Comparison of ENCODE assay signal across 8 cellular contexts in the genomic region with DNA sequence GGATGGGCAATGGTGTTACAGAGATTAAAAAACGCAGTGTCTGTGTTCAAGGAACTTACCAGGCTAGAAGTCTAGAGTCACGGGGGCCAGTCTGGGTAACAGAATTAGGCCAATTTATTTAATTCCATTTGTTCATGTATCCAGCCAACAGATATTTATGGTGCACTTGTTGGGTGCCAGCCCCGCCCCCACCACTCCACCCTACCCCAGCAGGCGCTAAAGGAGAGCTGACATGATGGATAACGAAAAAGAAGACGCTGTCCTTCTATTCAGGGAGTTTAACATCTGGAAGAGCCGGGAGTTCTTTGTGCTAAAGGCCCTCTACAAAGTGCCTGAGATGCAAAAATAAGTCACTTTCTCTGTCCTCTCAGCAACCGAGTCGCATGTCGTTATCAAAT. TPM values are rescaled to one million over a fixed set of nuclear protein-coding genes. Genes with fewer than 3 reads are reported as not detected.
DNase-seq lines count a peak whose midpoint lies in the region; TF ChIP-seq lines count a peak whose summit lies in the region.

No MANE protein-coding gene starts in this region.

- CTCF ChIA-PET in Caco-2 (lab: Charles Lee): interaction anchor here (1.1 kb wide), 1 partner anchor 66 kb away, joined by 3 read pairs; no protein-coding TSS in a partner anchor
- CTCF ChIA-PET in SK-N-SH (lab: Yijun Ruan, JAX): interaction anchor here (0.7 to 2.0 kb wide), 8 partner anchors 11 to 68 kb away, joined by 3 to 10 read pairs (median 4); no protein-coding TSS in a partner anchor

- peaks cover 8% of the 10 kb centered on the region for H3F3A ChIP-seq in SK-N-SH (replicated peaks; ENCODE audit: insufficient read depth)

- H3K27me3 Mint-ChIP-seq in Caco-2 (ENCODE audit: insufficient read depth, unreplicated experiment): peaks cover 33% of the 10 kb centered on the region

- H4K20me1 ChIP-seq in SK-N-SH (ENCODE audit: insufficient read depth): no peaks in the 10 kb centered on the region; the same call in 1 of the 2 replicates

- POLR2A ChIA-PET in Caco-2 (lab: Charles Lee) (no interaction called here), SK-N-SH (lab: Yijun Ruan, JAX) (no interaction called here)

- TF ChIP-seq CTCF in Caco-2 (IDR thresholded peaks at IDR 0.05; ENCODE audit: insufficient read depth in 1 of 2, low read depth in 1 of 2, low read length in 1 of 2, severe bottlenecking in 1 of 2, unreplicated experiment in 1 of 2): no peak
- TF ChIP-seq CTCF in SK-N-SH (IDR thresholded peaks at IDR 0.05): no peak
- no peak for TF ChIP-seq CTCF in parathyroid adenoma (IDR thresholded peaks at IDR 0.05)

- BruUV-seq in Caco-2 (replicated peaks; lab: Mats Ljungman, UMichigan): no TSS peak

- H3K4me1 ChIP-seq in Caco-2: peaks cover 12% of the 10 kb centered on the region
- H3K4me1 ChIP-seq in SK-N-SH (ENCODE audit: control insufficient read depth in 1 of 2, insufficient read depth in 2 of 2, low read depth in 1 of 2, low read length in 1 of 2): peaks cover 0 to 15% of the 10 kb centered on the region in 2 experiments; a peak in 2 of 4 replicates
- peaks cover 0 to 5% of the 10 kb centered on the region in 2 donors for H3K4me1 ChIP-seq in esophagus (ENCODE audit: control insufficient read depth in 2 of 2, insufficient read depth in 2 of 2, low read length in 1 of 2)
- H3K4me1 ChIP-seq in parathyroid adenoma: peaks cover 5% of the 10 kb centered on the region

- no peaks in the 10 kb centered on the region; the same call in 1 of the 2 replicates for H3K27me3 ChIP-seq in Caco-2 (replicated peaks; ENCODE audit: control insufficient read depth, insufficient read depth, low read length)
- no peaks in the 10 kb centered on the region for H3K27me3 ChIP-seq in SK-N-SH (ENCODE audit: insufficient read depth)
- no peaks in the 10 kb centered on the region for H3K27me3 ChIP-seq in esophagus (ENCODE audit: control insufficient read depth in 1 of 2, insufficient read depth in 2 of 2, low read length in 2 of 2)
- H3K27me3 ChIP-seq in parathyroid adenoma (ENCODE audit: control insufficient read depth, insufficient read depth, low read length): no peaks in the 10 kb centered on the region

- H3K4me3 ChIP-seq in Caco-2 (ENCODE audit: low read depth, low read length): peak overlapping the region; percentile 71
- H3K4me3 ChIP-seq in SK-N-SH (ENCODE audit: low read depth in 2 of 2, low read length in 1 of 2): peak overlapping the region; percentile 76 to 88
- H3K4me3 ChIP-seq in esophagus (ENCODE audit: low read depth in 1 of 2, low read length in 2 of 2): peak overlapping the region; percentile 76 to 77
- peak overlapping the region; percentile 81 for H3K4me3 ChIP-seq in parathyroid adenoma (ENCODE audit: low read depth, low read length)

- in situ Hi-C loops in G401 (cut with HindIII; ENCODE audit: low sequenced_read_pairs): no loop called here

- H3K79me2 ChIP-seq in SK-N-SH (ENCODE audit: insufficient read depth) (peaks cover 31% of the 10 kb centered on the region; the same call in 1 of the 2 replicates), parathyroid adenoma (peaks cover 4% of the 10 kb centered on the region)

- intact Hi-C loops in Caco-2 (cut with micrococcal nuclease; ENCODE audit: unreplicated experiment): loop anchor here (5.0 kb wide), 2 partner anchors 61 to 64 kb away; no protein-coding TSS in a partner anchor

- peak overlapping the region; percentile 90 for H3K4me2 ChIP-seq in SK-N-SH
- peak overlapping the region; percentile 92 for H3K4me2 ChIP-seq in parathyroid adenoma (ENCODE audit: low read length)

- WGBS in SK-N-SH (ENCODE audit: low lambda C conversion rate): 4% methylated on average over 10 of the region's 10 CpGs
- 9 to 11% methylated on average over 10 of the region's 10 CpGs for WGBS in esophagus, 2 donors

- no peaks in the 10 kb centered on the region for H3K9me3 Mint-ChIP-seq in Caco-2 (ENCODE audit: unreplicated experiment)

- H3K27ac ChIP-seq in SK-N-SH (ENCODE audit: low read depth in 2 of 2, low read length in 1 of 2) (peak overlapping the region; percentile 74 to 82; a peak in 3 of 4 replicates), esophagus (ENCODE audit: low read depth in 2 of 2, low read length in 1 of 2) (peak overlapping the region in 1 of 2 donors; percentile 86), parathyroid adenoma (peak overlapping the region; percentile 88)

- H3K27ac Mint-ChIP-seq in Caco-2 (ENCODE audit: unreplicated experiment): no peak overlapping the region

- no peaks in the 10 kb centered on the region for H3K9me2 ChIP-seq in SK-N-SH

- H3K9ac ChIP-seq in SK-N-SH: peak overlapping the region; percentile 55; the same call in 1 of the 2 replicates
- H3K9ac ChIP-seq in parathyroid adenoma: no peak overlapping the region

- H3K36me3 ChIP-seq in Caco-2 (ENCODE audit: control insufficient read depth, insufficient read depth, low read length) (no peaks in the 10 kb centered on the region), SK-N-SH (replicated peaks in 1 of 2; ENCODE audit: control insufficient read depth in 1 of 2, insufficient read depth in 2 of 2, low read length in 1 of 2) (no peaks in the 10 kb centered on the region), esophagus (ENCODE audit: control insufficient read depth in 2 of 2, insufficient read depth in 2 of 2, low read length in 1 of 2) (no peaks in the 10 kb centered on the region), parathyroid adenoma (ENCODE audit: control insufficient read depth, insufficient read depth, low read length) (no peaks in the 10 kb centered on the region)

- peaks cover 7% of the 10 kb centered on the region for H3K4me1 Mint-ChIP-seq in Caco-2 (ENCODE audit: low read depth, unreplicated experiment)

- TF ChIP-seq EP300 in SK-N-SH (IDR thresholded peaks at IDR 0.05; ENCODE audit: borderline replicate concordance in 1 of 2, low read depth in 1 of 2, low read length in 1 of 2): no peak

- H3K9me3 ChIP-seq in Caco-2 (no peaks in the 10 kb centered on the region), SK-N-SH (no peaks in the 10 kb centered on the region), esophagus (ENCODE audit: control insufficient read depth in 2 of 2, insufficient read depth in 1 of 2, low read depth in 1 of 2, low read length in 1 of 2) (no peaks in the 10 kb centered on the region), parathyroid adenoma (ENCODE audit: control insufficient read depth, low read length) (no peaks in the 10 kb centered on the region)

- H2AFZ ChIP-seq in SK-N-SH (ENCODE audit: low read depth): peak overlapping the region; percentile 75
- H2AFZ ChIP-seq in parathyroid adenoma: peak overlapping the region; percentile 93

- no peak for DNase-seq in Caco-2
- peak; percentile 21 for DNase-seq in SK-N-SH
- DNase-seq in activated CD4-positive, CD25-positive, alpha-beta regulatory T cell (lab: John Stamatoyannopoulos, UW): no peak
- no peak for DNase-seq in stimulated activated CD4-positive, alpha-beta T cell treated with anti-CD3 and anti-CD28 coated beads, Interleukin-12 subunit alpha, Interleukin-12 subunit beta, amount 100 ng/mL, for 4 hours
- DNase-seq in hypothalamus (lab: John Stamatoyannopoulos, UW): no peak
- DNase-seq in G401 (ENCODE audit: low spot score): no peak

- H3K36me3 Mint-ChIP-seq in Caco-2 (ENCODE audit: insufficient read depth, unreplicated experiment): peaks cover 13% of the 10 kb centered on the region

- peak overlapping the region; percentile 89 for H3K4me3 Mint-ChIP-seq in Caco-2 (ENCODE audit: unreplicated experiment)

- no peak for TF ChIP-seq RAD21 in SK-N-SH (IDR thresholded peaks at IDR 0.05; ENCODE audit: low read length)

TF ChIP-seq in SK-N-SH, 30 proteins besides CTCF, POLR2A, EP300 and RAD21 (continues in another document):
- TF ChIP-seq POLR2AphosphoS5 (IDR thresholded peaks at IDR 0.05; ENCODE audit: low read depth, low read length) (no peak), MEF2A (IDR thresholded peaks at IDR 0.05; ENCODE audit: borderline replicate concordance, low read depth) (no peak), NFIC (IDR thresholded peaks at IDR 0.05; ENCODE audit: borderline replicate concordance) (no peak), YY1 (IDR thresholded peaks at IDR 0.05; ENCODE audit: low read depth) (no peak), CHD2 (IDR thresholded peaks at IDR 0.05; ENCODE audit: low read length, partially characterized antibody) (no peak), GABPA (IDR thresholded peaks at IDR 0.05; ENCODE audit: low read depth) (no peak), EZH2phosphoT487 (IDR thresholded peaks at IDR 0.05; ENCODE audit: borderline replicate concordance, low read depth) (no peak), ELF1 (IDR thresholded peaks at IDR 0.05) (no peak), FOSL2 (IDR thresholded peaks at IDR 0.05; ENCODE audit: borderline replicate concordance, low read depth) (no peak), SMC3 (IDR thresholded peaks at IDR 0.05; ENCODE audit: low read depth, low read length) (no peak)
- TF ChIP-seq, protein P1, sequence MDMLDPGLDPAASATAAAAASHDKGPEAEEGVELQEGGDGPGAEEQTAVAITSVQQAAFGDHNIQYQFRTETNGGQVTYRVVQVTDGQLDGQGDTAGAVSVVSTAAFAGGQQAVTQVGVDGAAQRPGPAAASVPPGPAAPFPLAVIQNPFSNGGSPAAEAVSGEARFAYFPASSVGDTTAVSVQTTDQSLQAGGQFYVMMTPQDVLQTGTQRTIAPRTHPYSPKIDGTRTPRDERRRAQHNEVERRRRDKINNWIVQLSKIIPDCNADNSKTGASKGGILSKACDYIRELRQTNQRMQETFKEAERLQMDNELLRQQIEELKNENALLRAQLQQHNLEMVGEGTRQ (IDR thresholded peaks at IDR 0.05; ENCODE audit: borderline replicate concordance, low read depth, low read length): no peak
- TF ChIP-seq, protein P2, sequence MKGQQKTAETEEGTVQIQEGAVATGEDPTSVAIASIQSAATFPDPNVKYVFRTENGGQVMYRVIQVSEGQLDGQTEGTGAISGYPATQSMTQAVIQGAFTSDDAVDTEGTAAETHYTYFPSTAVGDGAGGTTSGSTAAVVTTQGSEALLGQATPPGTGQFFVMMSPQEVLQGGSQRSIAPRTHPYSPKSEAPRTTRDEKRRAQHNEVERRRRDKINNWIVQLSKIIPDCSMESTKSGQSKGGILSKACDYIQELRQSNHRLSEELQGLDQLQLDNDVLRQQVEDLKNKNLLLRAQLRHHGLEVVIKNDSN (IDR thresholded peaks at IDR 0.05; ENCODE audit: borderline replicate concordance, low read depth): no peak

RNA-seq across cellular contexts. Expression of a gene that starts 1.1 kb away (rescaled TPM):
- 17.8 and 17.9 TPM in 2 replicates for total RNA-seq in Caco-2 (2022)
- polyA plus RNA-seq in SK-N-SH (2012; rRNA removed) (6.5 and 8.2 TPM in 2 replicates), esophagus (1 to 10 TPM; 9.1 to 9.2 TPM)
- polyA plus RNA-seq in SK-N-SH (2012; cell fraction: cytosol; rRNA removed): 7.0 and 7.3 TPM in 2 replicates
- 12.0 and 14.1 TPM in 2 replicates for polyA plus RNA-seq in SK-N-SH (2012; cell fraction: nucleus; rRNA removed)
- 0.80 and 6.2 TPM in 2 replicates for total RNA-seq in G401 (2014; rRNA removed; shearing (Covaris generic))
